In genomic region chr6:3809515-3809891, GRCh38 we compare ENCODE assay signal across 2 cellular contexts.
TF ChIP-seq lines count a peak whose summit lies in the region.

No MANE protein-coding gene starts in this region.

TF ChIP-seq in IMR-90, 13 proteins besides CTCF, POLR2A, EP300 and RAD21:
- TF ChIP-seq CEBPB (IDR thresholded peaks at IDR 0.05; ENCODE audit: low read depth, low read length) (no peak), USF2 (IDR thresholded peaks at IDR 0.05; ENCODE audit: low read depth, low read length) (no peak), BHLHE40 (IDR thresholded peaks at IDR 0.05; ENCODE audit: low read depth, low read length) (no peak), MAZ (IDR thresholded peaks at IDR 0.05; ENCODE audit: borderline replicate concordance, low read depth, low read length) (no peak), NFE2L2 (IDR thresholded peaks at IDR 0.05; ENCODE audit: low read depth, low read length) (no peak), RCOR1 (IDR thresholded peaks at IDR 0.05; ENCODE audit: insufficient replicate concordance, low read length) (no peak), MAFK (IDR thresholded peaks at IDR 0.05; ENCODE audit: low read depth, low read length) (no peak), SMC3 (IDR thresholded peaks at IDR 0.05; ENCODE audit: low read depth, low read length) (no peak), MXI1 (IDR thresholded peaks at IDR 0.05; ENCODE audit: borderline replicate concordance, low read depth, low read length) (no peak), RFX5 (IDR thresholded peaks at IDR 0.05; ENCODE audit: low read depth, low read length) (no peak), CHD1 (IDR thresholded peaks at IDR 0.05; ENCODE audit: low read depth, low read length) (no peak), ELK1 (IDR thresholded peaks at IDR 0.05; ENCODE audit: borderline replicate concordance, low read depth, low read length) (no peak)

TF ChIP-seq in WTC11, 78 proteins besides CTCF, POLR2A, EP300 and RAD21:
- TF ChIP-seq NFATC4 (CRISPR knock-in tag; IDR thresholded peaks at IDR 0.05), result no peak
- peak; percentile 76; the same call in 1 of the 2 replicates for TF ChIP-seq ZNF121 (CRISPR knock-in tag; IDR thresholded peaks at IDR 0.05)
TF ChIP-seq in WTC11: peak in this region for 1.
